10 cellular contexts compared by ENCODE assay signal in the genomic region with DNA sequence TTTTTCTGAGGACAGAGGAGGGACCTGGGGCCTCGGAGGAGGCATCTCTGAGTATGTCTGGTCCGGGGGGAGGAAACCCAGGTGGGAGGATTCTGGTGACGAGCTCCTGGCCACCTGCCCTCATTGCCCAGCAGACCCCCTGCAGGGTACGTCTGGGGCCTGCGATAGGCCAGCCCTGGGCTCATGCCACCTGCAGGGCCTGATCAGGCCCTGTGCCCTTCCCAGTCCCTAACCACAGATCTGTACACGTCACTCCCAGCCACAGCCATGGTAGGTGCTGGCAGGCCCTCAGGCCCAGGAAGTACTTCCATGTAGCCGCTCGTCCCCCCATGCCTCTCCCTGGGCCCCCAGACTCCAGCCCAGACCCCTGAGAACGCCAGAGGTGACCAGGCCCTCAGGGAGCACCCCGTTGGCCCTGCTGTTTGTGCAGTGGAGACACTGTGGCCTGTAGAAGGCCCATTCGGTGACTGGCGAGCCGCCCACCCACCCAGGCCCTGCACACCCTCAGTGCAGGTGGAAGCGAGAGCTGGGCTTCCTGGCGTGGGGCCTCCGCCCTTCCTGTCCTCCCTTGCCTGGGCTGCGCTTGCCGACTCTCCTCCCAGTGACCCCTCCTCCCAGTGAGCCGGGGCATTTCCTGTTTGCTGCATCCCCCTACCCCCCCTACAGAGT. TPM values are rescaled to one million over a fixed set of nuclear protein-coding genes. Genes with fewer than 3 reads are reported as not detected.
DNase-seq lines count a peak whose midpoint lies in the region; ATAC-seq, FAIRE-seq and TF ChIP-seq lines count a peak whose summit lies in the region.
"Had no signal": no experiment of that assay in that cellular context is flagged by ENCODE, and none has a peak within 500 bp of the region (broad histone marks: within the 10 kb centered on the region; RNA-seq: fewer than 3 reads in every experiment).

No MANE protein-coding gene starts in this region.

- peak overlapping the region; percentile 23 to 24 for H2BK12ac ChIP-seq in mesenchymal stem cell (ENCODE audit: low read length in 2 of 2)

- H2AK5ac ChIP-seq in mesenchymal stem cell (ENCODE audit: low read length, severe bottlenecking): peak overlapping the region; percentile 55

- H3K18ac ChIP-seq in mesenchymal stem cell (ENCODE audit: low read depth in 1 of 2, low read length in 2 of 2): peak overlapping the region in 1 of 2 experiments; percentile 64

- 58% methylated on average over 17 of the region's 19 CpGs for WGBS in mesenchymal stem cell
- 56 to 77% (median 68%) methylated on average over 12 to 19 of the region's 19 CpGs for whole genome bisulfite sequencing in psoas muscle, 3 donors

- peak; percentile 77 for ATAC-seq in CD4-positive, alpha-beta T cell (ENCODE audit: poor library complexity)
- ATAC-seq in psoas muscle: no peak
- no peak for ATAC-seq in GM19035 (IDR thresholded peaks at IDR 0.05; ENCODE audit: unreplicated experiment)

- peak overlapping the region; percentile 5 for H2BK5ac ChIP-seq in mesenchymal stem cell (ENCODE audit: low read depth, low read length, poor library complexity, severe bottlenecking)

- H3K4ac ChIP-seq in mesenchymal stem cell (ENCODE audit: low read depth in 1 of 2, low read length in 2 of 2): peak overlapping the region; percentile 32 to 76

- H3K36me3 ChIP-seq in ascending aorta (peaks cover 0 to 10% of the 10 kb centered on the region in 2 donors), mesenchymal stem cell (ENCODE audit: control insufficient read depth in 1 of 2, insufficient read depth in 2 of 2, low read depth in 1 of 2, low read length in 2 of 2) (peaks cover 15 to 79% of the 10 kb centered on the region in 2 experiments), psoas muscle (ENCODE audit: insufficient read depth in 1 of 2, low read depth in 1 of 2) (no peaks in the 10 kb centered on the region)

- H3K27me3 ChIP-seq in CD4-positive, alpha-beta T cell (ENCODE audit: control insufficient read depth, insufficient read depth, low read length): no peaks in the 10 kb centered on the region
- no peaks in the 10 kb centered on the region for H3K27me3 ChIP-seq in ascending aorta
- H3K27me3 ChIP-seq in mesenchymal stem cell (ENCODE audit: control insufficient read depth in 1 of 2, insufficient read depth in 1 of 2, low read length in 2 of 2): no peaks in the 10 kb centered on the region
- no peaks in the 10 kb centered on the region for H3K27me3 ChIP-seq in psoas muscle (ENCODE audit: insufficient read depth in 3 of 3, low read length in 2 of 3)

- H3K79me1 ChIP-seq in mesenchymal stem cell (replicated peaks; ENCODE audit: low read length, poor library complexity, severe bottlenecking): peaks cover 13% of the 10 kb centered on the region

- H3K4me1 Mint-ChIP-seq in CD4-positive, alpha-beta T cell (ENCODE audit: low read depth): peaks cover 49% of the 10 kb centered on the region

- H3K4me3 Mint-ChIP-seq in CD4-positive, alpha-beta T cell: peak overlapping the region; percentile 74

- no peak overlapping the region for H2BK120ac ChIP-seq in mesenchymal stem cell (ENCODE audit: low read depth, low read length)

- TF ChIP-seq CTCF in CD4-positive, alpha-beta T cell (IDR thresholded peaks at IDR 0.05): no peak
- TF ChIP-seq CTCF in ascending aorta (IDR thresholded peaks at IDR 0.05) (no peak), psoas muscle (IDR thresholded peaks at IDR 0.05) (no peak), foreskin fibroblast (IDR thresholded peaks at IDR 0.05; ENCODE audit: low read depth, low read length) (no peak)

- H3K27ac ChIP-seq in CD4-positive, alpha-beta T cell (ENCODE audit: low read depth, low read length): peak overlapping the region; percentile 57
- H3K27ac ChIP-seq in ascending aorta (peak overlapping the region; percentile 55 to 60), mesenchymal stem cell (ENCODE audit: low read length, poor library complexity, severe bottlenecking) (peak overlapping the region; percentile 73), psoas muscle (no peak overlapping the region)
- H3K27ac ChIP-seq: parathyroid adenoma had no signal

- peak in 9 of 10 experiments; percentile 23 to 59 (median 46) for DNase-seq in CD4-positive, alpha-beta T cell
- DNase-seq in NCI-H2196 (lab: John Stamatoyannopoulos, UW; ENCODE audit: unreplicated experiment) (peak; percentile 87), ascending aorta (ENCODE audit: low spot score in 2 of 2) (no peak), mesenchymal stem cell (peak; percentile 23), psoas muscle (no peak), foreskin fibroblast (no peak), frontal cortex (ENCODE audit: low spot score in 2 of 2) (no peak)
- DNase-seq: MV-4-11 had no signal

- H4K91ac ChIP-seq in mesenchymal stem cell (ENCODE audit: low read length): peak overlapping the region; percentile 53

- POLR2A ChIA-PET in CD4-positive, alpha-beta T cell (lab: Charles Lee): interaction anchor here (0.8 to 1.9 kb wide), 9 partner anchors 10 to 106 kb away, joined by 3 to 17 read pairs (median 5); partner anchors contain the start of genes SIVA1 and ZBTB42

- H3K27me3 Mint-ChIP-seq in CD4-positive, alpha-beta T cell: no peaks in the 10 kb centered on the region

- no peak overlapping the region for H2AFZ ChIP-seq in mesenchymal stem cell (ENCODE audit: low read depth, low read length)
- H2AFZ ChIP-seq: parathyroid adenoma had no signal

- no peaks in the 10 kb centered on the region for H3K9me3 Mint-ChIP-seq in CD4-positive, alpha-beta T cell

- peak overlapping the region; percentile 26 for H3K4me2 ChIP-seq in mesenchymal stem cell (ENCODE audit: low read length, poor library complexity, severe bottlenecking)

- H3K27ac Mint-ChIP-seq in CD4-positive, alpha-beta T cell: peak overlapping the region; percentile 93

- peak overlapping the region in 1 of 2 experiments; percentile 5 for H3K14ac ChIP-seq in mesenchymal stem cell (ENCODE audit: low read length in 2 of 2)

- FAIRE-seq in frontal cortex (lab: Jason Lieb, UNC): no peak

- peaks cover 7% of the 10 kb centered on the region for H3K36me3 Mint-ChIP-seq in CD4-positive, alpha-beta T cell (ENCODE audit: low read depth)

- no peak overlapping the region for H3K9ac ChIP-seq in mesenchymal stem cell (ENCODE audit: low read length)
- H3K9ac ChIP-seq: parathyroid adenoma had no signal

- intact Hi-C loops in CD4-positive, alpha-beta T cell (cut with DNase I, micrococcal nuclease): no loop called here
- intact Hi-C loops in ascending aorta (cut with DNase I) (no loop called here), psoas muscle (cut with DNase I) (loop anchor here in 1 of 2 donors (5.0 kb wide), 1 partner anchor 43 kb away; no protein-coding TSS in a partner anchor)

- H2BK15ac ChIP-seq in mesenchymal stem cell (ENCODE audit: low read depth, poor library complexity, severe bottlenecking): peak overlapping the region; percentile 68

- no peak overlapping the region for H3K4me3 ChIP-seq in ascending aorta
- H3K4me3 ChIP-seq in mesenchymal stem cell (ENCODE audit: insufficient read depth in 1 of 2, low read depth in 1 of 2, low read length in 2 of 2): no peak overlapping the region
- no peak overlapping the region for H3K4me3 ChIP-seq in psoas muscle
- no peak overlapping the region for H3K4me3 ChIP-seq in foreskin fibroblast (ENCODE audit: low read depth in 1 of 2, low read length in 2 of 2)

- peak overlapping the region; percentile 73 for H4K8ac ChIP-seq in mesenchymal stem cell (ENCODE audit: low read length)

- no peaks in the 10 kb centered on the region for H3K9me3 ChIP-seq in CD4-positive, alpha-beta T cell (ENCODE audit: control insufficient read depth, low read length)
- H3K9me3 ChIP-seq in ascending aorta (no peaks in the 10 kb centered on the region), mesenchymal stem cell (ENCODE audit: control insufficient read depth, low read length) (no peaks in the 10 kb centered on the region), psoas muscle (no peaks in the 10 kb centered on the region)

- peak overlapping the region in 1 of 2 experiments; percentile 14 for H3K23ac ChIP-seq in mesenchymal stem cell (ENCODE audit: low read length in 2 of 2)

- H3K4me1 ChIP-seq in ascending aorta: peaks cover 32 to 75% of the 10 kb centered on the region in 2 donors
- peaks cover 99% of the 10 kb centered on the region for H3K4me1 ChIP-seq in mesenchymal stem cell (ENCODE audit: control insufficient read depth, insufficient read depth, low read depth, low read length)
- peaks cover 39% of the 10 kb centered on the region for H3K4me1 ChIP-seq in psoas muscle
- H3K4me1 ChIP-seq: parathyroid adenoma had no signal

- CTCF ChIA-PET in CD4-positive, alpha-beta T cell (lab: Charles Lee): no interaction called here

RNA-seq across cellular contexts. Expression of gene INF2, which starts 5.7 kb away (rescaled TPM):
- 10 to 100 TPM; 74.9 to 76.9 TPM for total RNA-seq in CD4-positive, alpha-beta T cell
- total RNA-seq in ascending aorta (249 TPM), psoas muscle (10 to 100 TPM; 16.4 to 26.3 (median 23.4) TPM), frontal cortex (5.3 TPM)
- 59.1 TPM for polyA plus RNA-seq in mesenchymal stem cell (2013, experiment 1 of 2)
- polyA plus RNA-seq in mesenchymal stem cell (2013, experiment 2 of 2): 55.9 TPM
- 10 to 100 TPM; 12.0 to 29.1 (median 12.8) TPM for polyA plus RNA-seq in psoas muscle

RNA-seq across cellular contexts. Expression of gene ADSS1, which starts 28.9 kb away (rescaled TPM):
- total RNA-seq in CD4-positive, alpha-beta T cell: 1 to 10 TPM; 2.0 to 2.7 TPM
- total RNA-seq in ascending aorta: 30.2 TPM
- polyA plus RNA-seq in mesenchymal stem cell (2013, experiment 1 of 2): 5.2 TPM
- 4.8 TPM for polyA plus RNA-seq in mesenchymal stem cell (2013, experiment 2 of 2)
- total RNA-seq in psoas muscle: 100 to 1,000 TPM; 201 to 359 (median 278) TPM
- 100 to 1,000 TPM; 187 to 394 (median 300) TPM for polyA plus RNA-seq in psoas muscle
- 1.6 TPM for total RNA-seq in frontal cortex

RNA-seq across cellular contexts. Expression of gene SIVA1, which starts 57.8 kb away (rescaled TPM):
- total RNA-seq in CD4-positive, alpha-beta T cell: 100 to 1,000 TPM; 111 to 124 TPM
- total RNA-seq in ascending aorta (410 TPM), psoas muscle (100 to 1,000 TPM in 1 of 4 donors, 10 to 100 TPM in 3; 55.8 to 105 (median 84.5) TPM), frontal cortex (20.4 TPM)
- 68.6 TPM for polyA plus RNA-seq in mesenchymal stem cell (2013, experiment 1 of 2)
- polyA plus RNA-seq in mesenchymal stem cell (2013, experiment 2 of 2): 73.5 TPM
- polyA plus RNA-seq in psoas muscle: 100 to 1,000 TPM; 147 to 233 (median 233) TPM

Comparison
In these comparisons a context has a peak if more than half of its experiments do, and no peak if none do; other contexts are left out.
1. DNase-seq: peak in CD4-positive, alpha-beta T cell (9 of 10), NCI-H2196 (single experiment) and mesenchymal stem cell (single experiment); none in ascending aorta (0 of 2), psoas muscle (0 of 2), foreskin fibroblast (0 of 2) and frontal cortex (0 of 2).